Comparison of ENCODE assay signal across 10 cellular contexts in the genomic region with DNA sequence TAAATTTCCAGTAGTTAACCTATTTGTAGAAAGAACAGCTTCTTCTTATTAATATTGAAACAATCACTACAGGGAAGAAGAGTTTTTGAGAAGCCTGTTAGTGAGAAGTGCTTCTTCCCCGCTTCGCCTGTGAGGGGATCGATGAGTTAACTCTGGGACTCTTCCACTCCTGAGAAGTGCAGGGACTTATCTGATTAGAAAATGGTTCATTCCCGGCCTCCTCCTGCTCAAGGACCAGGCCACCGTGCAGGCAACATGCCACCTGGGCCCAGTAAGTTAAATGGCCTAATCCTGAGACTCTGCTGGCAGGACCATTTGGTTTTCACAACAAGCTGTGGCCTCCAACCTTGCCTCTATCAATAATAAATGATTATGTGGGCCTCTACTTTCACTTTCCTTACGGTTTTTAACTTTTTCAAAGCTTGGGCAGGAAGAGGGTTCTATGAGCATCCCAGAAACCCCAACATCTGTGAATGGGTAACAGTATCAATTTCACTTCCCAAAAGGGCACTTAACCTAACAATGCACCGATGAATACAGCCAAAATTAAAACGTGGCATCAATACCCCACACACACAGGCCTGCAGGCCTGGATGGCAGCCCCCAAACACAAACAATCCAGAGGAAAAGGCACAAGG. TPM values are rescaled to one million over a fixed set of nuclear protein-coding genes. Genes with fewer than 3 reads are reported as not detected.
A peak's percentile ranks its signal among the peaks of the same experiment; 100 is the strongest.
DNase-seq lines count a peak whose midpoint lies in the region; ATAC-seq and TF ChIP-seq lines count a peak whose summit lies in the region.
"Had no signal": no experiment of that assay in that cellular context is flagged by ENCODE, and none has a peak within 500 bp of the region (broad histone marks: within the 10 kb centered on the region; RNA-seq: fewer than 3 reads in every experiment).

No MANE protein-coding gene starts in this region.

- H3K36me3 ChIP-seq in lower lobe of right lung: no peaks in the 10 kb centered on the region

- intact Hi-C loops in lower lobe of right lung (cut with DNase I): no loop called here

- ATAC-seq in GM19467 (IDR thresholded peaks at IDR 0.05; ENCODE audit: unreplicated experiment): peak; percentile 32
- ATAC-seq in HG03442 (IDR thresholded peaks at IDR 0.05; ENCODE audit: unreplicated experiment): peak; percentile 36
- ATAC-seq in lower lobe of right lung: no peak

- no peak overlapping the region for H3K4me3 ChIP-seq in lower lobe of right lung

- no peaks in the 10 kb centered on the region for H3K27me3 ChIP-seq in lower lobe of right lung (ENCODE audit: low read depth)

- no peaks in the 10 kb centered on the region for H3K9me3 ChIP-seq in lower lobe of right lung

- H3K4me1 ChIP-seq in lower lobe of right lung: peaks cover 56% of the 10 kb centered on the region

- peak overlapping the region; percentile 32 for H3K27ac ChIP-seq in lower lobe of right lung

- in situ Hi-C loops in GM13976 (cut with MboI; ENCODE audit: low sequenced_read_pairs, unreplicated experiment): no loop called here

- DNase-seq in NCI-H510A (lab: John Stamatoyannopoulos, UW) (peak; percentile 31), NCI-H510A treated with DMSO at 0.1 percent for 48 hours (lab: John Stamatoyannopoulos, UW) (no peak), lower lobe of right lung (no peak), GM13976 (ENCODE audit: low spot score) (no peak), NCI-H526 (lab: John Stamatoyannopoulos, UW) (no peak), GDM1 (lab: John Stamatoyannopoulos, UW) (no peak)
- DNase-seq: SHP77; stimulated activated CD4-positive, alpha-beta T cell treated with anti-CD3 and anti-CD28 coated beads, Interleukin-2, amount 100 ng/mL, for 24 hours had no signal

- TF ChIP-seq CTCF in lower lobe of right lung (IDR thresholded peaks at IDR 0.05) (no peak), GM13976 (IDR thresholded peaks at IDR 0.05; ENCODE audit: borderline replicate concordance, control extremely low read depth, extremely low read depth, insufficient read depth, missing control alignments) (no peak)

RNA-seq across cellular contexts. Expression of a gene that starts 33.1 kb away (rescaled TPM):
- 45.5 TPM for total RNA-seq in lower lobe of right lung

Comparison
In these comparisons a context has a peak if more than half of its experiments do, and no peak if none do; other contexts are left out.
1. ATAC-seq: peak in GM19467 (single experiment) and HG03442 (single experiment); none in lower lobe of right lung (0 of 2).